28 cellular contexts compared by ENCODE assay signal in the genomic region with DNA sequence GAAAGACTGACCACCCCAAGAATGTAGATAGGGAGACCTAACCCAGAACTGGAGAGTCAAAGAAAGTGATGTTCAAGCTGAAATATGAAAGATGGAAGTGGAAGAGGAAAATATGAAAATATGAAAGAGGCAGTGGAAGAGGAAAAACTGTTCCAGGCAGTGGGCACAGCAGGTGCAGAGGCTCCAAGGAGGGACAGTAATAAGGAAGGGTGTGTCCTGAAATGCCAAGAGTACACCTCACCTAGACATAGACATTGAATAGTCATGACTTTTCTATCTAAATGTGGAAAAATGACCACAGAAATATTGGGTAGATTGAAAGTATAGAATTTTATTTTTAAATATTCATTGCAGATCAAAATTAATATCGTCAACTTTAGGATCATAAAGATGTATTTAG.
"Had no signal": no experiment of that assay in that cellular context is flagged by ENCODE, and none has a peak within 500 bp of the region (broad histone marks: within the 10 kb centered on the region; RNA-seq: fewer than 3 reads in every experiment).

No MANE protein-coding gene starts in this region.

- H3K27ac ChIP-seq: adrenal gland, ascending aorta, coronary artery had no signal

- H3K27me3 ChIP-seq: adrenal gland, ascending aorta, dorsolateral prefrontal cortex had no signal

- H3K27me3 Mint-ChIP-seq: activated CD8-positive, alpha-beta T cell treated with anti-CD3 and anti-CD28 coated beads for 36 hours; activated naive CD4-positive, alpha-beta T cell treated with anti-CD3 and anti-CD28 coated beads, Interleukin-2, amount 50 U/mL, for 24 hours; activated naive CD8-positive, alpha-beta T cell treated with anti-CD3 and anti-CD28 coated beads for 36 hours; activated naive CD8-positive, alpha-beta T cell treated with anti-CD3 and anti-CD28 coated beads, Interleukin-2, amount 50 U/mL, for 24 hours; activated T-helper 17 cell treated with anti-CD3 and anti-CD28 coated beads, Interleukin-2, amount 50 U/mL, for 72 hours; dendritic cell treated with granulocyte-macrophage colony-stimulating factor and Interleukin-4, amounts not matched to agents 40 ng/mL and 50 ng/mL, for 4 days had no signal

- H3K4me1 ChIP-seq: adrenal gland, ascending aorta had no signal

- H3K4me3 ChIP-seq: adrenal gland, ascending aorta, coronary artery, dorsolateral prefrontal cortex had no signal

- H3K27ac Mint-ChIP-seq: activated CD8-positive, alpha-beta T cell treated with anti-CD3 and anti-CD28 coated beads for 36 hours; activated naive CD4-positive, alpha-beta T cell treated with anti-CD3 and anti-CD28 coated beads, Interleukin-2, amount 50 U/mL, for 24 hours; activated naive CD8-positive, alpha-beta T cell treated with anti-CD3 and anti-CD28 coated beads for 36 hours; activated T-helper 17 cell treated with anti-CD3 and anti-CD28 coated beads, Interleukin-2, amount 50 U/mL, for 72 hours; dendritic cell treated with granulocyte-macrophage colony-stimulating factor and Interleukin-4, amounts not matched to agents 40 ng/mL and 50 ng/mL, for 4 days; endodermal cell had no signal

- H3K4me3 Mint-ChIP-seq: activated CD8-positive, alpha-beta T cell treated with anti-CD3 and anti-CD28 coated beads for 36 hours; activated naive CD4-positive, alpha-beta T cell treated with anti-CD3 and anti-CD28 coated beads, Interleukin-2, amount 50 U/mL, for 24 hours; activated naive CD8-positive, alpha-beta T cell treated with anti-CD3 and anti-CD28 coated beads for 36 hours; activated naive CD8-positive, alpha-beta T cell treated with anti-CD3 and anti-CD28 coated beads, Interleukin-2, amount 50 U/mL, for 24 hours; activated T-cell treated with anti-CD3 and anti-CD28 coated beads, Interleukin-2, amount 50 U/mL, for 4 hours; activated T-helper 17 cell treated with anti-CD3 and anti-CD28 coated beads, Interleukin-2, amount 50 U/mL, for 72 hours; brain; central memory CD8-positive, alpha-beta T cell; dendritic cell treated with granulocyte-macrophage colony-stimulating factor and Interleukin-4, amounts not matched to agents 40 ng/mL and 50 ng/mL, for 4 days; endodermal cell had no signal

- H3K36me3 ChIP-seq: adrenal gland, ascending aorta had no signal

- H3K9me3 ChIP-seq: adrenal gland, ascending aorta had no signal

- H3K9me3 Mint-ChIP-seq: activated CD8-positive, alpha-beta T cell treated with anti-CD3 and anti-CD28 coated beads for 36 hours; activated naive CD4-positive, alpha-beta T cell treated with anti-CD3 and anti-CD28 coated beads, Interleukin-2, amount 50 U/mL, for 24 hours; activated naive CD8-positive, alpha-beta T cell treated with anti-CD3 and anti-CD28 coated beads for 36 hours; activated naive CD8-positive, alpha-beta T cell treated with anti-CD3 and anti-CD28 coated beads, Interleukin-2, amount 50 U/mL, for 24 hours; activated T-cell treated with anti-CD3 and anti-CD28 coated beads, Interleukin-2, amount 50 U/mL, for 4 hours; activated T-helper 17 cell treated with anti-CD3 and anti-CD28 coated beads, Interleukin-2, amount 50 U/mL, for 72 hours; central memory CD8-positive, alpha-beta T cell; dendritic cell treated with granulocyte-macrophage colony-stimulating factor and Interleukin-4, amounts not matched to agents 40 ng/mL and 50 ng/mL, for 4 days; endodermal cell had no signal

- H3K36me3 Mint-ChIP-seq: activated naive CD4-positive, alpha-beta T cell treated with anti-CD3 and anti-CD28 coated beads, Interleukin-2, amount 50 U/mL, for 24 hours; activated naive CD8-positive, alpha-beta T cell treated with anti-CD3 and anti-CD28 coated beads for 36 hours; brain had no signal

- DNase-seq: activated CD4-positive, alpha-beta T cell treated with anti-CD3 and anti-CD28 coated beads for 4 hours; activated CD4-positive, alpha-beta T cell treated with anti-CD3 and anti-CD28 coated beads, Interleukin-2, amount 50 U/mL, for 1 hour; activated CD4-positive, alpha-beta T cell treated with anti-CD3 and anti-CD28 coated beads, Interleukin-2, amount 50 U/mL, for 48 hours; activated CD4-positive, CD25-positive, alpha-beta regulatory T cell; activated CD4-positive, CD25-positive, alpha-beta regulatory T cell treated with anti-CD3 and anti-CD28 coated beads, Interleukin-2, amount 50 U/mL, for 72 hours; activated CD8-positive, alpha-beta memory T cell treated with anti-CD3 and anti-CD28 coated beads for 24 hours; activated CD8-positive, alpha-beta T cell treated with anti-CD3 and anti-CD28 coated beads for 36 hours; activated effector memory CD4-positive, alpha-beta T cell treated with Interleukin-2 at 50 U/mL for 16 hours; activated gamma-delta T cell treated with Interleukin-2 at 50 U/mL for 16 hours; activated naive CD4-positive, alpha-beta T cell treated with Interleukin-2 at 50 U/mL for 16 hours; activated naive CD8-positive, alpha-beta T cell treated with anti-CD3 and anti-CD28 coated beads for 36 hours; activated naive CD8-positive, alpha-beta T cell treated with anti-CD3 and anti-CD28 coated beads, Interleukin-2, amount 50 U/mL, for 24 hours; activated T-cell treated with anti-CD3 and anti-CD28 coated beads, Interleukin-2, amount 50 U/mL, for 4 hours; adrenal gland; amygdala; dorsolateral prefrontal cortex; effector memory CD4-positive, alpha-beta T cell; endodermal cell; foreskin fibroblast; head of caudate nucleus; T-helper 2 cell had no signal

- H3K4me1 Mint-ChIP-seq: activated naive CD8-positive, alpha-beta T cell treated with anti-CD3 and anti-CD28 coated beads for 36 hours; brain had no signal
